ENCODE assay signal across 39 cellular contexts in genomic region chr20:53497246-53497645, GRCh38.
"Had no signal": no experiment of that assay in that cellular context is flagged by ENCODE, and none has a peak within 500 bp of the region (broad histone marks: within the 10 kb centered on the region; RNA-seq: fewer than 3 reads in every experiment).

No MANE protein-coding gene starts in this region.

- H3K4me1 Mint-ChIP-seq: activated B cell treated with CpG ODN at 0.5 μM for 24 hours; activated T-helper 17 cell treated with anti-CD3 and anti-CD28 coated beads, Interleukin-2, amount 50 U/mL, for 72 hours; central memory CD8-positive, alpha-beta T cell had no signal

- H3K27ac ChIP-seq: adrenal gland, body of pancreas, cardiac muscle cell, VCaP had no signal

- H3K36me3 ChIP-seq: adrenal gland, cardiac muscle cell had no signal

- H3K9me3 ChIP-seq: adrenal gland, body of pancreas had no signal

- H3K27me3 Mint-ChIP-seq: activated CD4-positive, alpha-beta T cell treated with anti-CD3 and anti-CD28 coated beads, Interleukin-2, amount 10 ng/mL, durations not matched to agents 24 days and 14 days; activated CD8-positive, alpha-beta T cell treated with anti-CD3 and anti-CD28 coated beads for 36 hours; activated naive CD8-positive, alpha-beta T cell treated with anti-CD3 and anti-CD28 coated beads for 36 hours; activated T-helper 17 cell treated with anti-CD3 and anti-CD28 coated beads, Interleukin-2, amount 50 U/mL, for 72 hours had no signal

- H3K27ac Mint-ChIP-seq: activated B cell treated with CpG ODN at 0.5 μM for 24 hours; activated CD4-positive, alpha-beta memory T cell treated with anti-CD3 and anti-CD28 coated beads for 36 hours; activated CD4-positive, alpha-beta T cell treated with anti-CD3 and anti-CD28 coated beads, Interleukin-2, amount 10 ng/mL, durations not matched to agents 24 days and 14 days; activated CD8-positive, alpha-beta T cell treated with anti-CD3 and anti-CD28 coated beads for 36 hours; activated naive CD4-positive, alpha-beta T cell treated with anti-CD3 and anti-CD28 coated beads for 36 hours; activated naive CD4-positive, alpha-beta T cell treated with anti-CD3 and anti-CD28 coated beads, Interleukin-2, amount 50 U/mL, for 72 hours; activated naive CD8-positive, alpha-beta T cell treated with anti-CD3 and anti-CD28 coated beads for 36 hours; activated T-cell treated with anti-CD3 and anti-CD28 coated beads, Interleukin-2, amount 50 U/mL, for 72 hours; activated T-helper 1 cell treated with anti-CD3 and anti-CD28 coated beads, Interleukin-12 subunit alpha, Interleukin-12 subunit beta, Interleukin-2, Interleukin-4 antibody, amounts not matched to agents 30 ng/mL and 10 ng/mL and 1 ng/mL, durations not matched to agents 14 hours and 24 hours and 36 hours; activated T-helper 17 cell treated with anti-CD3 and anti-CD28 coated beads, Interleukin-2, amount 50 U/mL, for 72 hours; T-helper 1 cell treated with Interleukin-12 subunit alpha and Interleukin-12 subunit beta and Interleukin-4 antibody, amounts not matched to agents 30 μg/mL and 1 μg/mL, for 36 hours; T-helper 2 cell treated with Interferon-gamma antibody and Interleukin-4, amounts not matched to agents 5 μg/mL and 100 μg/mL, for 36 hours had no signal

- H3K4me3 ChIP-seq: adrenal gland, body of pancreas, cardiac muscle cell had no signal

- FAIRE-seq: astrocyte, bronchial epithelial cell, TTC549 had no signal

- H3K36me3 Mint-ChIP-seq: activated CD4-positive, alpha-beta memory T cell treated with anti-CD3 and anti-CD28 coated beads for 36 hours; activated naive CD8-positive, alpha-beta T cell treated with anti-CD3 and anti-CD28 coated beads for 36 hours had no signal

- H3K27me3 ChIP-seq: adrenal gland, body of pancreas, cardiac muscle cell had no signal

- H3K4me1 ChIP-seq: adrenal gland, body of pancreas had no signal

- DNase-seq: activated B cell treated with CpG ODN at 0.5 μM for 24 hours; activated CD4-positive, alpha-beta memory T cell treated with anti-CD3 and anti-CD28 coated beads for 36 hours; activated CD4-positive, alpha-beta T cell treated with anti-CD3 and anti-CD28 coated beads for 4 hours; activated CD4-positive, alpha-beta T cell treated with anti-CD3 and anti-CD28 coated beads, Interleukin-2, amount 10 ng/mL, durations not matched to agents 24 days and 14 days; activated CD4-positive, alpha-beta T cell treated with anti-CD3 and anti-CD28 coated beads, Interleukin-2, amount 50 U/mL, for 1 hour; activated CD4-positive, alpha-beta T cell treated with anti-CD3 and anti-CD28 coated beads, Interleukin-2, amount 50 U/mL, for 4 hours; activated CD4-positive, CD25-positive, alpha-beta regulatory T cell treated with anti-CD3 and anti-CD28 coated beads, Interleukin-2, amount 50 U/mL, for 72 hours; activated CD8-positive, alpha-beta memory T cell treated with anti-CD3 and anti-CD28 coated beads, Interleukin-2, amount 50 U/mL, for 4 hours; activated CD8-positive, alpha-beta T cell treated with anti-CD3 and anti-CD28 coated beads for 36 hours; activated effector memory CD4-positive, alpha-beta T cell treated with anti-CD3 and anti-CD28 coated beads, Interleukin-2, amount 50 U/mL, for 16 hours; activated gamma-delta T cell treated with Interleukin-2 at 50 U/mL for 16 hours; activated naive CD4-positive, alpha-beta T cell; activated naive CD4-positive, alpha-beta T cell treated with anti-CD3 and anti-CD28 coated beads for 36 hours; activated naive CD4-positive, alpha-beta T cell treated with anti-CD3 and anti-CD28 coated beads, Interleukin-2, amount 50 U/mL, for 16 hours; activated naive CD8-positive, alpha-beta T cell treated with anti-CD3 and anti-CD28 coated beads for 36 hours; activated T-cell treated with anti-CD3 and anti-CD28 coated beads for 4 hours; activated T-cell treated with anti-CD3 and anti-CD28 coated beads, Interleukin-2, amount 50 U/mL, for 1 hour; activated T-cell treated with anti-CD3 and anti-CD28 coated beads, Interleukin-2, amount 50 U/mL, for 4 hours; activated T-cell treated with anti-CD3 and anti-CD28 coated beads, Interleukin-2, amount 50 U/mL, for 72 hours; adrenal gland; amniotic stem cell; aorta; body of pancreas; caudate nucleus; cerebellar nuclear complex; T-helper 1 cell; T-helper 2 cell; T-helper 9 cell had no signal

- H3K4me3 Mint-ChIP-seq: activated B cell treated with CpG ODN at 0.5 μM for 24 hours; activated CD4-positive, alpha-beta memory T cell treated with anti-CD3 and anti-CD28 coated beads for 36 hours; activated CD4-positive, alpha-beta T cell treated with anti-CD3 and anti-CD28 coated beads, Interleukin-2, amount 10 ng/mL, durations not matched to agents 24 days and 14 days; activated CD8-positive, alpha-beta T cell treated with anti-CD3 and anti-CD28 coated beads for 36 hours; activated naive CD4-positive, alpha-beta T cell treated with anti-CD3 and anti-CD28 coated beads for 36 hours; activated naive CD8-positive, alpha-beta T cell treated with anti-CD3 and anti-CD28 coated beads for 36 hours; activated T-cell treated with anti-CD3 and anti-CD28 coated beads, Interleukin-2, amount 50 U/mL, for 4 hours; activated T-cell treated with anti-CD3 and anti-CD28 coated beads, Interleukin-2, amount 50 U/mL, for 72 hours; activated T-helper 1 cell treated with anti-CD3 and anti-CD28 coated beads, Interleukin-12 subunit alpha, Interleukin-12 subunit beta, Interleukin-2, Interleukin-4 antibody, amounts not matched to agents 30 ng/mL and 10 ng/mL and 1 ng/mL, durations not matched to agents 14 hours and 24 hours and 36 hours; activated T-helper 17 cell treated with anti-CD3 and anti-CD28 coated beads, Interleukin-2, amount 50 U/mL, for 72 hours; central memory CD8-positive, alpha-beta T cell; T-helper 1 cell treated with Interleukin-12 subunit alpha and Interleukin-12 subunit beta and Interleukin-4 antibody, amounts not matched to agents 30 μg/mL and 1 μg/mL, for 36 hours; T-helper 2 cell treated with Interferon-gamma antibody and Interleukin-4, amounts not matched to agents 5 μg/mL and 100 μg/mL, for 36 hours had no signal

- H3K9me3 Mint-ChIP-seq: activated CD8-positive, alpha-beta T cell treated with anti-CD3 and anti-CD28 coated beads for 36 hours; activated naive CD4-positive, alpha-beta T cell treated with anti-CD3 and anti-CD28 coated beads for 36 hours; activated T-cell treated with anti-CD3 and anti-CD28 coated beads, Interleukin-2, amount 50 U/mL, for 4 hours; central memory CD8-positive, alpha-beta T cell; T-helper 1 cell treated with Interleukin-12 subunit alpha and Interleukin-12 subunit beta and Interleukin-4 antibody, amounts not matched to agents 30 μg/mL and 1 μg/mL, for 36 hours; T-helper 2 cell treated with Interferon-gamma antibody and Interleukin-4, amounts not matched to agents 5 μg/mL and 100 μg/mL, for 36 hours had no signal
